8 cellular contexts compared by ENCODE assay signal in genomic region chr13:110307697-110308376, GRCh38. TPM values are rescaled to one million over a fixed set of nuclear protein-coding genes. Genes with fewer than 3 reads are reported as not detected.
DNase-seq lines count a peak whose midpoint lies in the region; ATAC-seq and TF ChIP-seq lines count a peak whose summit lies in the region.

No MANE protein-coding gene starts in this region.

- no peaks in the 10 kb centered on the region for H3K9me3 ChIP-seq in subcutaneous abdominal adipose tissue (ENCODE audit: control insufficient read depth in 5 of 5, low read length in 5 of 5)

- DNase-seq in NCI-H1417 (lab: John Stamatoyannopoulos, UW) (peak in 2 of 3 experiments; percentile 69 to 71), NCI-H1417 treated with DMSO at 0.1 percent for 48 hours (lab: John Stamatoyannopoulos, UW) (no peak), cardiac fibroblast (ENCODE audit: low read depth in 2 of 2) (peak in 1 of 2 donors; percentile 60), left colon (peak in 1 of 2 donors; percentile 28), NAMALWA (ENCODE audit: low spot score) (no peak), KG1 (lab: John Stamatoyannopoulos, UW) (no peak), iPS-NIHi7 (ENCODE audit: extremely low spot score) (no peak)

- peaks cover 28 to 86% (median 70%) of the 10 kb centered on the region in 5 donors for H3K4me1 ChIP-seq in subcutaneous abdominal adipose tissue (ENCODE audit: control insufficient read depth in 5 of 5, insufficient read depth in 5 of 5, low read length in 5 of 5)

- intact Hi-C loops in left colon (cut with DNase I, micrococcal nuclease): no loop called here

- H3K36me3 ChIP-seq in subcutaneous abdominal adipose tissue (ENCODE audit: control insufficient read depth in 5 of 5, insufficient read depth in 5 of 5, low read length in 5 of 5): peaks cover 0 to 39% (median 10%) of the 10 kb centered on the region in 5 donors

- H3K9ac ChIP-seq in subcutaneous abdominal adipose tissue (ENCODE audit: low read length in 5 of 5): peak overlapping the region; percentile 84 to 99 (median 96)

- H3K27me3 ChIP-seq in subcutaneous abdominal adipose tissue (ENCODE audit: control insufficient read depth in 5 of 5, insufficient read depth in 4 of 5, low read length in 5 of 5): peaks cover 0 to 10% (median 0%) of the 10 kb centered on the region in 5 donors

- H3K4me3 ChIP-seq in cardiac fibroblast (replicated peaks in 1 of 2; ENCODE audit: low read depth in 2 of 2, low read length in 2 of 2) (peak overlapping the region; percentile 75 to 88), subcutaneous abdominal adipose tissue (ENCODE audit: low read depth in 1 of 5, low read length in 5 of 5) (peak overlapping the region; percentile 94 to 99 (median 97))

- TF ChIP-seq CTCF in cardiac fibroblast (IDR thresholded peaks at IDR 0.05; ENCODE audit: low read depth, low read length): no peak

- peak; percentile 24 for ATAC-seq in left colon

- peak overlapping the region; percentile 99 for H3K27ac ChIP-seq in subcutaneous abdominal adipose tissue (ENCODE audit: low read depth, low read length)

RNA-seq across cellular contexts. Expression of gene COL4A2, which starts 0.8 kb away (rescaled TPM):
- 10 to 100 TPM; 35.3 to 79.7 TPM for total RNA-seq in left colon

RNA-seq across cellular contexts. Expression of gene COL4A1, which starts 0.9 kb away (rescaled TPM):
- 10 to 100 TPM; 19.6 to 65.3 TPM for total RNA-seq in left colon

Comparison
In these comparisons a context has a peak if more than half of its experiments do, and no peak if none do; other contexts are left out.
1. DNase-seq: peak in NCI-H1417 (2 of 3); none in NCI-H1417 treated with DMSO at 0.1 percent for 48 hours (single experiment), NAMALWA (single experiment), KG1 (single experiment) and iPS-NIHi7 (single experiment).